ENCODE assay signal across 8 cellular contexts in genomic region chr13:107205318-107206112, GRCh38.
DNase-seq lines count a peak whose midpoint lies in the region; ATAC-seq and TF ChIP-seq lines count a peak whose summit lies in the region.

No MANE protein-coding gene starts in this region.

- H3K4me1 Mint-ChIP-seq in CD14-positive monocyte: no peaks in the 10 kb centered on the region
- peaks cover 13% of the 10 kb centered on the region for H3K4me1 Mint-ChIP-seq in mesothelial cell of epicardium

- intact Hi-C loops in CD14-positive monocyte (cut with micrococcal nuclease): no loop called here

- H3K36me3 ChIP-seq in effector memory CD4-positive, alpha-beta T cell (ENCODE audit: control insufficient read depth, insufficient read depth, low read length): no peaks in the 10 kb centered on the region

- no peaks in the 10 kb centered on the region for H3K27me3 ChIP-seq in effector memory CD4-positive, alpha-beta T cell (replicated peaks; ENCODE audit: control insufficient read depth, insufficient read depth, low read length, poor library complexity, severe bottlenecking)

- H3K4me3 Mint-ChIP-seq in CD14-positive monocyte (no peak overlapping the region), mesothelial cell of epicardium (no peak overlapping the region)

- H3K27ac Mint-ChIP-seq in CD14-positive monocyte (peak overlapping the region in 1 of 7 donors; percentile 41), mesothelial cell of epicardium (no peak overlapping the region)

- ATAC-seq in GM19023 (IDR thresholded peaks at IDR 0.05; ENCODE audit: unreplicated experiment): peak; percentile 93
- peak; percentile 96 for ATAC-seq in HG03103 (IDR thresholded peaks at IDR 0.05; ENCODE audit: low read depth, unreplicated experiment)

- no peak overlapping the region for H3K4me3 ChIP-seq in effector memory CD4-positive, alpha-beta T cell (ENCODE audit: insufficient read depth, low read depth, low read length, poor library complexity, severe bottlenecking)

- DNase-seq in CD14-positive monocyte (ENCODE audit: low spot score) (no peak), NCI-H2196 (lab: John Stamatoyannopoulos, UW; ENCODE audit: unreplicated experiment) (peak; percentile 33), mesothelial cell of epicardium (ENCODE audit: low spot score in 2 of 2, unreplicated experiment in 2 of 2) (peak; percentile 64 to 87)
- DNase-seq in activated CD4-positive, alpha-beta T cell treated with anti-CD3 and anti-CD28 coated beads, Interleukin-2, amount 50 U/mL, for 4 hours: peak; percentile 35 to 39
- DNase-seq in effector memory CD4-positive, alpha-beta T cell: peak in 2 of 3 donors; percentile 4 to 32
- peak; percentile 2 to 16 for DNase-seq in stimulated activated CD8-positive, alpha-beta memory T cell treated with anti-CD3 and anti-CD28 coated beads, Interleukin-4, amount 100 ng/mL, for 4 hours (ENCODE audit: low read depth in 2 of 2, low spot score in 1 of 2)

- no peaks in the 10 kb centered on the region for H3K9me3 ChIP-seq in effector memory CD4-positive, alpha-beta T cell (ENCODE audit: control insufficient read depth, low read length)

- no peak overlapping the region for H3K27ac ChIP-seq in effector memory CD4-positive, alpha-beta T cell (ENCODE audit: insufficient read depth, low read length, poor library complexity, severe bottlenecking)

- H3K36me3 Mint-ChIP-seq in CD14-positive monocyte (no peaks in the 10 kb centered on the region), mesothelial cell of epicardium (no peaks in the 10 kb centered on the region)

- no peaks in the 10 kb centered on the region for H3K9me3 Mint-ChIP-seq in CD14-positive monocyte
- H3K9me3 Mint-ChIP-seq in mesothelial cell of epicardium: no peaks in the 10 kb centered on the region

- no peaks in the 10 kb centered on the region for H3K4me1 ChIP-seq in effector memory CD4-positive, alpha-beta T cell (ENCODE audit: control insufficient read depth, insufficient read depth, low read length, poor library complexity, severe bottlenecking)

- peaks cover 0 to 6% (median 4%) of the 10 kb centered on the region in 3 donors for H3K27me3 Mint-ChIP-seq in CD14-positive monocyte (ENCODE audit: low read depth in 3 of 3)
- H3K27me3 Mint-ChIP-seq in mesothelial cell of epicardium (ENCODE audit: low read depth): peaks cover 23% of the 10 kb centered on the region

- TF ChIP-seq CTCF in CD14-positive monocyte (IDR thresholded peaks at IDR 0.05) (peak; percentile 94), mesothelial cell of epicardium (IDR thresholded peaks at IDR 0.05; ENCODE audit: unreplicated experiment) (peak; percentile 95)
